ENCODE assay signal across 29 cellular contexts in the genomic region with DNA sequence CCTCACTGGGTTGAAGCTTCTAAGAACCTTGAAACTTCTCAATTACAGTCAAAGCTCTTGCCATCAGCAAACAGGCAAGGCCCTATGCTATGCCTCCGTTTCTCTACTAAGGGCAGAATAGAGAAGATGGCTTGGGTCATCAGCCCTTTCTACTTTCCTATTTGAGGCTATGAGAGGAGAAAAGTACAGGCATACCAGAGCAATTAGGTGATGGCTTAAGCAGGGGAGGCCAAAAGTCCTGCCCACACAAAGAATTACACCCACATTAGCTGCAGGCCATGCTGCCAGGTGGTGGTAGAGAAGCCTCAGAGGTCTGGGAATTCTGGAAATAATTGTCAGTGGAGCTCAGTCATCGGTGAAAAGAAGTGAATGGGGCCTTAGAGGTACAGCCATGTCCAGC.
DNase-seq lines count a peak whose midpoint lies in the region; ATAC-seq and TF ChIP-seq lines count a peak whose summit lies in the region.
"Had no signal": no experiment of that assay in that cellular context is flagged by ENCODE, and none has a peak within 500 bp of the region (broad histone marks: within the 10 kb centered on the region; RNA-seq: fewer than 3 reads in every experiment).

No MANE protein-coding gene starts in this region.

- H3K9me3 ChIP-seq in AG04450 (ENCODE audit: control insufficient read depth, insufficient read depth, low read length), result no peaks in the 10 kb centered on the region
- no peaks in the 10 kb centered on the region for H3K9me3 ChIP-seq in gastroesophageal sphincter
- H3K9me3 ChIP-seq: BLaER1, suprapubic skin had no signal

- no peak overlapping the region for H3K4me3 ChIP-seq in AG04450 (ENCODE audit: low read depth, low read length)
- H3K4me3 ChIP-seq in gastroesophageal sphincter, result no peak overlapping the region
- H3K4me3 ChIP-seq: BLaER1, neural progenitor cell, PC-9, suprapubic skin had no signal

- H3K27me3 Mint-ChIP-seq in HFFc6 (ENCODE audit: insufficient read depth), result no peaks in the 10 kb centered on the region; the same call in 1 of the 2 replicates

- ATAC-seq in omental fat pad (ENCODE audit: low FRiP score) (peak; percentile 10), left lobe of liver (no peak), HG03342 (IDR thresholded peaks at IDR 0.05; ENCODE audit: unreplicated experiment) (no peak), gastroesophageal sphincter (no peak)
- ATAC-seq: sciatic nerve; stimulated activated memory B cell treated with anti-CD40 and anti-IgM and Interleukin-4, amounts not matched to agents 10 μg/mL and 1 μg/mL and 100 μg/mL, for 72 hours had no signal

- no peak for TF ChIP-seq EP300 in gastroesophageal sphincter (IDR thresholded peaks at IDR 0.05)

- peaks cover 36% of the 10 kb centered on the region for H3K4me1 Mint-ChIP-seq in HFFc6 (ENCODE audit: low read depth)
- H3K4me1 Mint-ChIP-seq: activated naive CD8-positive, alpha-beta T cell treated with anti-CD3 and anti-CD28 coated beads for 36 hours; stimulated activated memory B cell treated with anti-CD40 and anti-IgM and Interleukin-4, amounts not matched to agents 10 μg/mL and 1 μg/mL and 100 μg/mL, for 72 hours had no signal

- CTCF ChIA-PET in AG04450 (lab: Charles Lee), result no interaction called here

- peak overlapping the region; percentile 45; the same call in 1 of the 2 replicates for H3K27ac Mint-ChIP-seq in HFFc6
- H3K27ac Mint-ChIP-seq: activated CD4-positive, alpha-beta T cell treated with anti-CD3 and anti-CD28 coated beads, Interleukin-2, amount 10 ng/mL, durations not matched to agents 24 days and 14 days; activated naive CD8-positive, alpha-beta T cell treated with anti-CD3 and anti-CD28 coated beads for 36 hours; neural progenitor cell; stimulated activated memory B cell treated with anti-CD40 and anti-IgM and Interleukin-4, amounts not matched to agents 10 μg/mL and 1 μg/mL and 100 μg/mL, for 72 hours had no signal

- H3K27ac ChIP-seq in AG04450 (ENCODE audit: low read depth, low read length) (no peak overlapping the region), gastroesophageal sphincter (no peak overlapping the region)
- H3K27ac ChIP-seq: BLaER1, neural progenitor cell, PC-9, suprapubic skin, VCaP had no signal

- TF ChIP-seq POLR2A in gastroesophageal sphincter (IDR thresholded peaks at IDR 0.05), result no peak

- no peaks in the 10 kb centered on the region; the same call in 1 of the 2 replicates for H3K9me3 Mint-ChIP-seq in HFFc6
- H3K9me3 Mint-ChIP-seq: activated CD4-positive, alpha-beta T cell treated with anti-CD3 and anti-CD28 coated beads, Interleukin-2, amount 10 ng/mL, durations not matched to agents 24 days and 14 days; activated naive CD8-positive, alpha-beta T cell treated with anti-CD3 and anti-CD28 coated beads for 36 hours; neural progenitor cell; stimulated activated memory B cell treated with anti-CD40 and anti-IgM and Interleukin-4, amounts not matched to agents 10 μg/mL and 1 μg/mL and 100 μg/mL, for 72 hours had no signal

- 80 to 100% methylated on average over 1 to 2 of the region's 2 CpGs for WGBS in gastroesophageal sphincter (ENCODE audit: low coverage in 1 of 2), 2 donors

- TF ChIP-seq CTCF in AG04450 (IDR thresholded peaks at IDR 0.05; ENCODE audit: low read depth, low read length) (no peak), HFFc6 (IDR thresholded peaks at IDR 0.05) (no peak), omental fat pad (IDR thresholded peaks at IDR 0.05) (no peak), gastroesophageal sphincter (IDR thresholded peaks at IDR 0.05) (no peak)

- no peak overlapping the region for H3K4me3 Mint-ChIP-seq in HFFc6
- H3K4me3 Mint-ChIP-seq: activated CD4-positive, alpha-beta T cell treated with anti-CD3 and anti-CD28 coated beads, Interleukin-2, amount 10 ng/mL, durations not matched to agents 24 days and 14 days; activated naive CD8-positive, alpha-beta T cell treated with anti-CD3 and anti-CD28 coated beads for 36 hours; neural progenitor cell; stimulated activated memory B cell treated with anti-CD40 and anti-IgM and Interleukin-4, amounts not matched to agents 10 μg/mL and 1 μg/mL and 100 μg/mL, for 72 hours had no signal

- no peaks in the 10 kb centered on the region for H3K36me3 Mint-ChIP-seq in HFFc6 (ENCODE audit: low read depth)
- H3K36me3 Mint-ChIP-seq: activated naive CD8-positive, alpha-beta T cell treated with anti-CD3 and anti-CD28 coated beads for 36 hours; neural progenitor cell; stimulated activated memory B cell treated with anti-CD40 and anti-IgM and Interleukin-4, amounts not matched to agents 10 μg/mL and 1 μg/mL and 100 μg/mL, for 72 hours had no signal

- peak; percentile 18 for DNase-seq in AG04450 (ENCODE audit: low read depth, low spot score)
- peak; percentile 52 for DNase-seq in HFFc6
- DNase-seq in dedifferentiated amniotic fluid mesenchymal stem cell (ENCODE audit: extremely low spot score), result peak; percentile 26
- no peak for DNase-seq in omental fat pad (ENCODE audit: low spot score)
- no peak for DNase-seq in left lobe of liver (ENCODE audit: low spot score)
- DNase-seq in mesenteric fat pad (ENCODE audit: low spot score), result no peak
- DNase-seq: activated CD4-positive, alpha-beta T cell treated with anti-CD3 and anti-CD28 coated beads, Interleukin-2, amount 10 ng/mL, durations not matched to agents 24 days and 14 days; activated effector memory CD4-positive, alpha-beta T cell treated with anti-CD3 and anti-CD28 coated beads, Interleukin-2, amount 50 U/mL, for 16 hours; activated naive CD8-positive, alpha-beta T cell treated with anti-CD3 and anti-CD28 coated beads for 36 hours; activated T-cell treated with anti-CD3 and anti-CD28 coated beads, Interleukin-2, amount 50 U/mL, for 1 hour; DMS53; GF-D8; glutamatergic neuron; kidney; NCI-H1048; NCI-H1694 treated with DMSO at 0.1 percent for 48 hours; NCI-H2171 treated with DMSO at 0.1 percent for 48 hours; NCI-H526 treated with DMSO at 0.1 percent for 48 hours; PC-9; SHP77; stimulated activated CD4-positive, alpha-beta T cell treated with anti-CD3 and anti-CD28 coated beads, Interleukin-4, amount 100 ng/mL, for 4 hours had no signal

- H3K4me1 ChIP-seq in gastroesophageal sphincter, result peaks cover 0 to 16% (median 0%) of the 10 kb centered on the region in 3 donors
- H3K4me1 ChIP-seq: BLaER1, suprapubic skin had no signal

- H3K27me3 ChIP-seq in AG04450 (ENCODE audit: control insufficient read depth, insufficient read depth, low read length), result no peaks in the 10 kb centered on the region
- peaks cover 5% of the 10 kb centered on the region for H3K27me3 ChIP-seq in gastroesophageal sphincter
- H3K27me3 ChIP-seq: BLaER1, suprapubic skin had no signal

- H3K36me3 ChIP-seq in gastroesophageal sphincter, result no peaks in the 10 kb centered on the region
- H3K36me3 ChIP-seq: BLaER1, neural progenitor cell, suprapubic skin had no signal

- POLR2A ChIA-PET in AG04450 (lab: Yijun Ruan, JAX), result no interaction called here

Comparison
In these comparisons a context has a peak if more than half of its experiments do, and no peak if none do; other contexts are left out.
1. DNase-seq: peak in AG04450 (single experiment), HFFc6 (single experiment) and dedifferentiated amniotic fluid mesenchymal stem cell (single experiment); none in omental fat pad (single experiment), left lobe of liver (single experiment) and mesenteric fat pad (single experiment).